8 cellular contexts compared by ENCODE assay signal in genomic region chr15:41989573-41990242, GRCh38.
DNase-seq lines count a peak whose midpoint lies in the region; ATAC-seq and FAIRE-seq lines count a peak whose summit lies in the region.

No MANE protein-coding gene starts in this region.

- H3K27me3 ChIP-seq in neuron (ENCODE audit: insufficient read depth, low read length): peaks cover 22% of the 10 kb centered on the region

- no peak overlapping the region for H3K4me3 ChIP-seq in neuron (ENCODE audit: low read length)

- peak; percentile 50 for ATAC-seq in HG03378 (IDR thresholded peaks at IDR 0.05; ENCODE audit: unreplicated experiment)

- H3K9me3 ChIP-seq in neuron (ENCODE audit: low read length): no peaks in the 10 kb centered on the region

- FAIRE-seq in RCC 7860 (lab: Jason Lieb, UNC): no peak

- peak overlapping the region; percentile 18 for H2AFZ ChIP-seq in neuron (ENCODE audit: low read depth, low read length)

- DNase-seq in ELF-1 (ENCODE audit: low read depth, low spot score): peak; percentile 90
- DNase-seq in RCC 7860 (ENCODE audit: low spot score): peak; percentile 52
- DNase-seq in activated T-helper 1 cell treated with anti-CD3 and anti-CD28 coated beads, Interleukin-2, amount 50 U/mL, for 16 hours (ENCODE audit: low read depth in 1 of 2, low spot score in 1 of 2): peak; percentile 69 to 75
- DNase-seq in fibroblast of the conjunctiva (ENCODE audit: low read depth): peak; percentile 62
- DNase-seq in stromal cell of bone marrow (ENCODE audit: low read depth): peak; percentile 39
- DNase-seq in cortex of kidney (lab: John Stamatoyannopoulos, UW): no peak

- H3K36me3 ChIP-seq in neuron (ENCODE audit: insufficient read depth, low read length): no peaks in the 10 kb centered on the region

- peaks cover 7% of the 10 kb centered on the region for H3K4me1 ChIP-seq in neuron (ENCODE audit: insufficient read depth, low read length)
